Comparison of ENCODE assay signal across 26 cellular contexts in genomic region chr14:29176876-29177275, GRCh38.
"Had no signal": no experiment of that assay in that cellular context is flagged by ENCODE, and none has a peak within 500 bp of the region (broad histone marks: within the 10 kb centered on the region; RNA-seq: fewer than 3 reads in every experiment).

No MANE protein-coding gene starts in this region.

- H3K79me2 ChIP-seq: parathyroid adenoma had no signal

- H3K4me1 ChIP-seq: neural progenitor cell, parathyroid adenoma, psoas muscle, stomach, thyroid gland, tibial nerve, upper lobe of left lung, vagina had no signal

- H3K27me3 ChIP-seq: neural progenitor cell, ovary, stomach, thyroid gland, tibial nerve, upper lobe of left lung, vagina had no signal

- H3K9me3 ChIP-seq: ovary, psoas muscle, stomach, thoracic aorta, thyroid gland, tibial nerve, upper lobe of left lung, vagina had no signal

- H3K4me2 ChIP-seq: neural progenitor cell had no signal

- ATAC-seq: naive thymus-derived CD4-positive, alpha-beta T cell; natural killer cell; psoas muscle; right cardiac atrium; sciatic nerve; stimulated activated effector memory CD8-positive, alpha-beta T cell treated with anti-CD3 and anti-CD28 coated beads, Interleukin-12 subunit alpha, Interleukin-12 subunit beta, amount 100 ng/mL, for 72 hours; stimulated activated naive B cell treated with anti-CD40 and anti-IgM and Interleukin-4, amounts not matched to agents 10 μg/mL and 1 μg/mL and 100 μg/mL, for 72 hours had no signal

- FAIRE-seq: small intestine, urothelium cell line had no signal

- H3K4me3 ChIP-seq: neural progenitor cell, ovary, psoas muscle, stomach, thoracic aorta, thyroid gland, tibial nerve, upper lobe of left lung, vagina had no signal

- H3K9ac ChIP-seq: neural progenitor cell, parathyroid adenoma had no signal

- H2AFZ ChIP-seq: neural progenitor cell, parathyroid adenoma had no signal

- DNase-seq: naive thymus-derived CD4-positive, alpha-beta T cell; natural killer cell; occipital lobe; ovary; posterior cingulate gyrus; psoas muscle; right cardiac atrium; small intestine; stimulated activated CD4-positive, alpha-beta T cell treated with anti-CD3 and anti-CD28 coated beads, Interleukin-15, amount 100 ng/mL, for 24 hours; stimulated activated CD4-positive, alpha-beta T cell treated with anti-CD3 and anti-CD28 coated beads, Interleukin-2, amount 100 ng/mL, for 24 hours; stimulated activated CD4-positive, alpha-beta T cell treated with anti-CD3 and anti-CD28 coated beads, Interleukin-2, amount 100 ng/mL, for 48 hours; stimulated activated CD4-positive, alpha-beta T cell treated with anti-CD3 and anti-CD28 coated beads, Interleukin-4, amount 100 ng/mL, for 24 hours; stimulated activated naive B cell treated with anti-CD40 and anti-IgM and Interleukin-4, amounts not matched to agents 10 μg/mL and 1 μg/mL and 100 μg/mL, for 72 hours; stimulated activated naive CD4-positive, alpha-beta T cell treated with Interleukin-2 at 50 U/mL for 16 hours; stomach; thyroid gland; trophoblast cell; upper lobe of left lung had no signal

- H3K36me3 ChIP-seq: neural progenitor cell, ovary, stomach, thoracic aorta, thyroid gland, tibial nerve, upper lobe of left lung, vagina had no signal

- H3K27ac ChIP-seq: neural progenitor cell, ovary, parathyroid adenoma, psoas muscle, stomach, thoracic aorta, thyroid gland, tibial nerve, upper lobe of left lung, vagina had no signal
